Comparison of ENCODE assay signal across 9 cellular contexts in genomic region chr3:45110185-45110833, GRCh38. TPM values are rescaled to one million over a fixed set of nuclear protein-coding genes. Genes with fewer than 3 reads are reported as not detected.
A peak's percentile ranks its signal among the peaks of the same experiment; 100 is the strongest.
DNase-seq lines count a peak whose midpoint lies in the region; ATAC-seq and FAIRE-seq lines count a peak whose summit lies in the region.
"Had no signal": no experiment of that assay in that cellular context is flagged by ENCODE, and none has a peak within 500 bp of the region (broad histone marks: within the 10 kb centered on the region; RNA-seq: fewer than 3 reads in every experiment).

No MANE protein-coding gene starts in this region.

- no peaks in the 10 kb centered on the region for H3K27me3 Mint-ChIP-seq in activated T-cell treated with anti-CD3 and anti-CD28 coated beads, Interleukin-2, amount 50 U/mL, for 24 hours
- H3K27me3 Mint-ChIP-seq in naive thymus-derived CD4-positive, alpha-beta T cell, result peaks cover 0 to 28% (median 0%) of the 10 kb centered on the region in 5 donors

- POLR2A ChIA-PET in naive thymus-derived CD4-positive, alpha-beta T cell (lab: Charles Lee), result interaction anchor here (0.6 to 0.7 kb wide), 2 partner anchors 35 to 69 kb away, joined by 3 read pairs; partner anchors contain the start of gene CDCP1

- ATAC-seq in GM18511 (IDR thresholded peaks at IDR 0.05; ENCODE audit: unreplicated experiment) (peak; percentile 59), GM21619 (IDR thresholded peaks at IDR 0.05; ENCODE audit: unreplicated experiment) (no peak), HG02588 (IDR thresholded peaks at IDR 0.05; ENCODE audit: unreplicated experiment) (no peak)
- ATAC-seq in naive thymus-derived CD4-positive, alpha-beta T cell, result peak; percentile 86

- H3K27ac ChIP-seq in naive thymus-derived CD4-positive, alpha-beta T cell (ENCODE audit: low read depth, low read length), result peak overlapping the region; percentile 15

- H3K9me3 ChIP-seq in naive thymus-derived CD4-positive, alpha-beta T cell (ENCODE audit: control insufficient read depth in 2 of 3, low read length in 3 of 3), result no peaks in the 10 kb centered on the region

- peak; percentile 95 for DNase-seq in Kasumi-1 (lab: John Stamatoyannopoulos, UW)
- peak; percentile 44 for DNase-seq in activated T-cell treated with anti-CD3 and anti-CD28 coated beads, Interleukin-2, amount 50 U/mL, for 24 hours
- DNase-seq in naive thymus-derived CD4-positive, alpha-beta T cell, result peak in 8 of 9 donors; percentile 33 to 78 (median 69)
- no peak for DNase-seq in H7
- DNase-seq in urothelium cell line (ENCODE audit: low spot score), result no peak
- DNase-seq: SHP77 had no signal

- H3K4me1 ChIP-seq in naive thymus-derived CD4-positive, alpha-beta T cell (ENCODE audit: control insufficient read depth in 2 of 2, insufficient read depth in 2 of 2, low read length in 2 of 2), result peaks cover 34 to 70% of the 10 kb centered on the region in 2 donors

- peak overlapping the region; percentile 60 for H3K27ac Mint-ChIP-seq in activated T-cell treated with anti-CD3 and anti-CD28 coated beads, Interleukin-2, amount 50 U/mL, for 24 hours
- peak overlapping the region; percentile 90 to 97 (median 94) for H3K27ac Mint-ChIP-seq in naive thymus-derived CD4-positive, alpha-beta T cell

- H3K36me3 Mint-ChIP-seq in activated T-cell treated with anti-CD3 and anti-CD28 coated beads, Interleukin-2, amount 50 U/mL, for 24 hours (ENCODE audit: low read depth), result no peaks in the 10 kb centered on the region
- H3K36me3 Mint-ChIP-seq in naive thymus-derived CD4-positive, alpha-beta T cell, result peaks cover 0 to 34% (median 0%) of the 10 kb centered on the region in 5 donors

- no peaks in the 10 kb centered on the region for H3K27me3 ChIP-seq in naive thymus-derived CD4-positive, alpha-beta T cell (ENCODE audit: control insufficient read depth in 2 of 2, insufficient read depth in 2 of 2, low read length in 2 of 2)
- no peaks in the 10 kb centered on the region for H3K27me3 ChIP-seq in H7 (ENCODE audit: control insufficient read depth, insufficient read depth, low read length)

- H3K9me3 Mint-ChIP-seq in activated T-cell treated with anti-CD3 and anti-CD28 coated beads, Interleukin-2, amount 50 U/mL, for 24 hours, result no peaks in the 10 kb centered on the region
- H3K9me3 Mint-ChIP-seq in naive thymus-derived CD4-positive, alpha-beta T cell, result peaks cover 0 to 2% (median 0%) of the 10 kb centered on the region in 11 donors

- no peaks in the 10 kb centered on the region for H3K36me3 ChIP-seq in naive thymus-derived CD4-positive, alpha-beta T cell (ENCODE audit: control insufficient read depth in 2 of 3, insufficient read depth in 3 of 3, low read length in 3 of 3)
- peaks cover 10% of the 10 kb centered on the region for H3K36me3 ChIP-seq in H7 (replicated peaks; ENCODE audit: control insufficient read depth, insufficient read depth, low read length)

- no peak for FAIRE-seq in urothelium cell line (lab: Jason Lieb, UNC)

- H3K4me3 Mint-ChIP-seq in activated T-cell treated with anti-CD3 and anti-CD28 coated beads, Interleukin-2, amount 50 U/mL, for 24 hours, result peak overlapping the region; percentile 43
- peak overlapping the region; percentile 78 to 96 (median 86) for H3K4me3 Mint-ChIP-seq in naive thymus-derived CD4-positive, alpha-beta T cell

- intact Hi-C loops in naive thymus-derived CD4-positive, alpha-beta T cell (cut with micrococcal nuclease), result loop anchor here (1.0 to 5.0 kb wide), 4 partner anchors 8 to 117 kb away; partner anchors contain the start of genes CDCP1 (in 1 of the 2) and TMEM158 (in 1 of the 2)

- CTCF ChIA-PET in naive thymus-derived CD4-positive, alpha-beta T cell (lab: Charles Lee), result interaction anchor here (1.0 to 1.8 kb wide), 2 partner anchors 8 to 69 kb away, joined by 4 to 8 read pairs; no protein-coding TSS in a partner anchor

- peaks cover 80% of the 10 kb centered on the region for H3K4me1 Mint-ChIP-seq in activated T-cell treated with anti-CD3 and anti-CD28 coated beads, Interleukin-2, amount 50 U/mL, for 24 hours (ENCODE audit: low read depth)
- peaks cover 43 to 91% (median 85%) of the 10 kb centered on the region in 7 donors for H3K4me1 Mint-ChIP-seq in naive thymus-derived CD4-positive, alpha-beta T cell

- H3K4me3 ChIP-seq in naive thymus-derived CD4-positive, alpha-beta T cell (ENCODE audit: low read length), result peak overlapping the region; percentile 41
- no peak overlapping the region for H3K4me3 ChIP-seq in H7 (ENCODE audit: insufficient read depth, low read depth, low read length)

RNA-seq across cellular contexts. Expression of gene CDCP1, which starts 35.9 kb away (rescaled TPM):
- total RNA-seq in naive thymus-derived CD4-positive, alpha-beta T cell, result 1 to 10 TPM in 2 of 5 experiments, under 1 TPM in 3; 0.05 to 7.2 (median 0.81) TPM
- polyA plus RNA-seq in naive thymus-derived CD4-positive, alpha-beta T cell, result 1 to 10 TPM in 1 of 2 donors, under 1 TPM in 1; 0.21 to 1.0 TPM
- 1.5 and 2.2 TPM in 2 replicates for total RNA-seq in H7 (2014; rRNA removed; shearing (Covaris generic))

Comparison
In these comparisons a context has a peak if more than half of its experiments do, and no peak if none do; other contexts are left out.
1. ATAC-seq: peak in GM18511 (single experiment) and naive thymus-derived CD4-positive, alpha-beta T cell (single experiment); none in GM21619 (single experiment) and HG02588 (single experiment).
2. DNase-seq: peak in Kasumi-1 (2 of 2), activated T-cell treated with anti-CD3 and anti-CD28 coated beads, Interleukin-2, amount 50 U/mL, for 24 hours (single experiment) and naive thymus-derived CD4-positive, alpha-beta T cell (8 of 9); none in H7 (single experiment) and urothelium cell line (single experiment).